In genomic region chr3:25099662-25100061, GRCh38 we compare ENCODE assay signal across 16 cellular contexts.
DNase-seq lines count a peak whose midpoint lies in the region; ATAC-seq and TF ChIP-seq lines count a peak whose summit lies in the region.
"Had no signal": no experiment of that assay in that cellular context is flagged by ENCODE, and none has a peak within 500 bp of the region (broad histone marks: within the 10 kb centered on the region; RNA-seq: fewer than 3 reads in every experiment).

No MANE protein-coding gene starts in this region.

- no peak for TF ChIP-seq POLR2A in heart left ventricle (IDR thresholded peaks at IDR 0.05)

- no peak overlapping the region for H3K27ac ChIP-seq in heart left ventricle
- H3K27ac ChIP-seq in right atrium auricular region, result no peak overlapping the region
- H3K27ac ChIP-seq: 22Rv1; A549; BLaER1 treated with 17β-estradiol and CSF1 and Interleukin-3, amounts not matched to agents 10 nM and 100 nM; C4-2B had no signal

- WGBS in heart left ventricle, 4 donors, result 62 to 75% (median 71%) methylated on average over 9 of the region's 9 CpGs

- peaks cover 0 to 6% (median 0%) of the 10 kb centered on the region in 12 donors for H3K4me1 ChIP-seq in heart left ventricle
- no peaks in the 10 kb centered on the region for H3K4me1 ChIP-seq in right atrium auricular region
- H3K4me1 ChIP-seq: A549, Caco-2 had no signal

- intact Hi-C loops in heart left ventricle (cut with DNase I) (loop anchor here in 7 of 10 donors (5.0 to 10.0 kb wide), 6 partner anchors 132 to 327 kb away; partner anchors contain the start of gene RARB (in 1 of the 7)), left cardiac atrium (cut with DNase I) (no loop called here), left ventricle myocardium superior (cut with micrococcal nuclease) (no loop called here)

- TF ChIP-seq CTCF in heart left ventricle (IDR thresholded peaks at IDR 0.05) (no peak), right atrium auricular region (IDR thresholded peaks at IDR 0.05) (no peak)

- DNase-seq in heart left ventricle (peak in 3 of 5 donors; percentile 6 to 23 (median 21)), left cardiac atrium (no peak), left ventricle myocardium superior (no peak), right atrium auricular region (ENCODE audit: low spot score) (no peak)
- DNase-seq: AML-193; Caco-2; Calu3; CD4-positive, alpha-beta T cell; CD8-positive, alpha-beta T cell; DMS79 treated with DMSO at 0.1 percent for 48 hours; GF-D8 had no signal

- H3K36me3 ChIP-seq in heart left ventricle (no peaks in the 10 kb centered on the region), right atrium auricular region (no peaks in the 10 kb centered on the region)
- H3K36me3 ChIP-seq: BLaER1 treated with 17β-estradiol and CSF1 and Interleukin-3, amounts not matched to agents 10 nM and 100 nM had no signal

- ATAC-seq in heart left ventricle (peak in 1 of 4 donors; percentile 81), left cardiac atrium (no peak), left ventricle myocardium superior (peak; percentile 33), GM21717 (IDR thresholded peaks at IDR 0.05; ENCODE audit: unreplicated experiment) (no peak)
- ATAC-seq: A549; CD8-positive, alpha-beta T cell had no signal

- H3K9me3 ChIP-seq in heart left ventricle, result no peaks in the 10 kb centered on the region
- H3K9me3 ChIP-seq in right atrium auricular region, result no peaks in the 10 kb centered on the region
- H3K9me3 ChIP-seq: A549; BLaER1 treated with 17β-estradiol and CSF1 and Interleukin-3, amounts not matched to agents 10 nM and 100 nM; Caco-2 had no signal

- H3K4me3 ChIP-seq in heart left ventricle (no peak overlapping the region), right atrium auricular region (no peak overlapping the region)
- H3K4me3 ChIP-seq: A549; BLaER1 treated with 17β-estradiol and CSF1 and Interleukin-3, amounts not matched to agents 10 nM and 100 nM had no signal

- H3K27me3 ChIP-seq in heart left ventricle, result no peaks in the 10 kb centered on the region
- no peaks in the 10 kb centered on the region for H3K27me3 ChIP-seq in right atrium auricular region
- H3K27me3 ChIP-seq: BLaER1 treated with 17β-estradiol and CSF1 and Interleukin-3, amounts not matched to agents 10 nM and 100 nM had no signal

Comparison
In these comparisons a context has a peak if more than half of its experiments do, and no peak if none do; other contexts are left out.
1. DNase-seq: peak in heart left ventricle (3 of 5); none in left cardiac atrium (single experiment), left ventricle myocardium superior (single experiment) and right atrium auricular region (single experiment).
2. intact Hi-C loops: an anchor here in heart left ventricle (5.0 to 10.0 kb wide); none called in left cardiac atrium and left ventricle myocardium superior.